Comparison of ENCODE assay signal across 9 cellular contexts in genomic region chr12:120234643-120235368, GRCh38. TPM values are rescaled to one million over a fixed set of nuclear protein-coding genes. Genes with fewer than 3 reads are reported as not detected.
DNase-seq lines count a peak whose midpoint lies in the region; ATAC-seq and TF ChIP-seq lines count a peak whose summit lies in the region.
"Had no signal": no experiment of that assay in that cellular context is flagged by ENCODE, and none has a peak within 500 bp of the region (broad histone marks: within the 10 kb centered on the region; RNA-seq: fewer than 3 reads in every experiment).

No MANE protein-coding gene starts in this region.

- H3K9me3 ChIP-seq in SJCRH30 (replicated peaks) (no peaks in the 10 kb centered on the region), muscle layer of colon (ENCODE audit: low read length) (no peaks in the 10 kb centered on the region), vagina (no peaks in the 10 kb centered on the region)

- H3K36me3 Mint-ChIP-seq in CD14-positive monocyte, result peaks cover 13 to 31% of the 10 kb centered on the region in 2 donors
- H3K36me3 Mint-ChIP-seq in stimulated activated memory B cell treated with anti-CD40 and anti-IgM and Interleukin-4, amounts not matched to agents 10 μg/mL and 1 μg/mL and 100 μg/mL, for 72 hours, result no peaks in the 10 kb centered on the region

- ATAC-seq in stimulated activated memory B cell treated with anti-CD40 and anti-IgM and Interleukin-4, amounts not matched to agents 10 μg/mL and 1 μg/mL and 100 μg/mL, for 72 hours, result no peak

- intact Hi-C loops in CD14-positive monocyte (cut with micrococcal nuclease) (no loop called here), vagina (cut with DNase I) (no loop called here)

- H3K4me1 Mint-ChIP-seq in CD14-positive monocyte, result peaks cover 97% of the 10 kb centered on the region
- H3K4me1 Mint-ChIP-seq in stimulated activated memory B cell treated with anti-CD40 and anti-IgM and Interleukin-4, amounts not matched to agents 10 μg/mL and 1 μg/mL and 100 μg/mL, for 72 hours, result peaks cover 20% of the 10 kb centered on the region

- peak overlapping the region; percentile 23 for H3K9ac ChIP-seq in muscle layer of colon (ENCODE audit: low read length)
- H3K9ac ChIP-seq: KMS-11 had no signal

- peak overlapping the region; percentile 40 for H3K4me3 ChIP-seq in SJCRH30
- peak overlapping the region in 1 of 2 donors; percentile 29 for H3K4me3 ChIP-seq in muscle layer of colon (ENCODE audit: low read depth in 1 of 2, low read length in 2 of 2)
- no peak overlapping the region for H3K4me3 ChIP-seq in vagina

- peak overlapping the region; percentile 91 to 99 (median 97) for H3K27ac Mint-ChIP-seq in CD14-positive monocyte
- no peak overlapping the region for H3K27ac Mint-ChIP-seq in stimulated activated memory B cell treated with anti-CD40 and anti-IgM and Interleukin-4, amounts not matched to agents 10 μg/mL and 1 μg/mL and 100 μg/mL, for 72 hours

- H3K27me3 ChIP-seq in SJCRH30 (no peaks in the 10 kb centered on the region), muscle layer of colon (ENCODE audit: control insufficient read depth in 1 of 2, insufficient read depth in 2 of 2, low read length in 2 of 2) (no peaks in the 10 kb centered on the region), vagina (no peaks in the 10 kb centered on the region)

- H3K27ac ChIP-seq in SJCRH30, result peak overlapping the region; percentile 98
- H3K27ac ChIP-seq in muscle layer of colon (ENCODE audit: low read depth, low read length), result peak overlapping the region; percentile 86
- H3K27ac ChIP-seq in vagina, result peak overlapping the region; percentile 85
- H3K27ac ChIP-seq: KMS-11 had no signal

- peak overlapping the region; percentile 34 to 69 for H3K4me3 Mint-ChIP-seq in CD14-positive monocyte
- H3K4me3 Mint-ChIP-seq in stimulated activated memory B cell treated with anti-CD40 and anti-IgM and Interleukin-4, amounts not matched to agents 10 μg/mL and 1 μg/mL and 100 μg/mL, for 72 hours, result no peak overlapping the region

- TF ChIP-seq POLR2A in erythroblast (IDR thresholded peaks at IDR 0.05; ENCODE audit: low read length) (no peak), vagina (IDR thresholded peaks at IDR 0.05) (no peak)

- H3K4me1 ChIP-seq in SJCRH30, result peaks cover 71% of the 10 kb centered on the region
- H3K4me1 ChIP-seq in muscle layer of colon (ENCODE audit: insufficient read depth, low read length), result peaks cover 87% of the 10 kb centered on the region
- H3K4me1 ChIP-seq in vagina, result peaks cover 100% of the 10 kb centered on the region

- DNase-seq in CD14-positive monocyte (ENCODE audit: low spot score), result peak; percentile 73
- DNase-seq in HK-2 (ENCODE audit: unreplicated experiment), result peak; percentile 96
- DNase-seq in SJCRH30, result peak; percentile 85 to 87
- DNase-seq in erythroblast (lab: John Stamatoyannopoulos, UW), result peak; percentile 25 to 31
- peak in 1 of 2 donors; percentile 98 for DNase-seq in vagina (ENCODE audit: extremely low spot score in 2 of 2)
- DNase-seq in GM20000 (ENCODE audit: low spot score), result no peak

- peak; percentile 34 for TF ChIP-seq CTCF in CD14-positive monocyte (IDR thresholded peaks at IDR 0.05)
- TF ChIP-seq CTCF in vagina (IDR thresholded peaks at IDR 0.05), result peak in 1 of 3 experiments; percentile 26
- TF ChIP-seq CTCF in GM20000 (IDR thresholded peaks at IDR 0.05; ENCODE audit: extremely low read depth, missing control alignments), result no peak

- no peaks in the 10 kb centered on the region for H3K27me3 Mint-ChIP-seq in CD14-positive monocyte (ENCODE audit: low read depth in 3 of 3)
- peaks cover 81% of the 10 kb centered on the region for H3K27me3 Mint-ChIP-seq in stimulated activated memory B cell treated with anti-CD40 and anti-IgM and Interleukin-4, amounts not matched to agents 10 μg/mL and 1 μg/mL and 100 μg/mL, for 72 hours

- H3K36me3 ChIP-seq in SJCRH30 (no peaks in the 10 kb centered on the region), muscle layer of colon (ENCODE audit: insufficient read depth, low read length) (no peaks in the 10 kb centered on the region), vagina (no peaks in the 10 kb centered on the region)

- no peaks in the 10 kb centered on the region for H3K9me3 Mint-ChIP-seq in CD14-positive monocyte
- no peaks in the 10 kb centered on the region for H3K9me3 Mint-ChIP-seq in stimulated activated memory B cell treated with anti-CD40 and anti-IgM and Interleukin-4, amounts not matched to agents 10 μg/mL and 1 μg/mL and 100 μg/mL, for 72 hours

RNA-seq across cellular contexts. Expression of gene PXN, which starts 30.7 kb away (rescaled TPM):
- polyA plus RNA-seq in CD14-positive monocyte, result 10 to 100 TPM; 62.5 to 98.4 TPM
- 23.2 and 29.7 TPM in 2 replicates for total RNA-seq in SJCRH30 (2014; rRNA removed; shearing (Covaris generic))
- 95.3 TPM for total RNA-seq in vagina

RNA-seq across cellular contexts. Expression of gene RPLP0, which starts 33.9 kb away (rescaled TPM):
- polyA plus RNA-seq in CD14-positive monocyte, result 100 to 1,000 TPM; 650 to 651 TPM
- total RNA-seq in SJCRH30 (2014; rRNA removed; shearing (Covaris generic)), result 2,854 and 3,078 TPM in 2 replicates
- total RNA-seq in vagina, result 2,837 TPM

RNA-seq across cellular contexts. Expression of gene GCN1, which starts 40.3 kb away (rescaled TPM):
- polyA plus RNA-seq in CD14-positive monocyte, result 1 to 10 TPM; 5.0 to 8.3 TPM
- total RNA-seq in SJCRH30 (2014; rRNA removed; shearing (Covaris generic)), result 49.7 and 61.9 TPM in 2 replicates
- total RNA-seq in vagina, result 62.6 TPM

RNA-seq across cellular contexts. Expression of gene RNU4-2, which starts 56.9 kb away (rescaled TPM):
- polyA plus RNA-seq in CD14-positive monocyte, result 10 to 100 TPM in 1 of 2 donors, not detected in 1; 52.3 TPM
- under 0.01 TPM in 1 of 2 replicates, not detected in the other for total RNA-seq in SJCRH30 (2014; rRNA removed; shearing (Covaris generic))
- total RNA-seq in vagina, result under 0.01 TPM

RNA-seq across cellular contexts. Expression of gene RNU4-1, which starts 58.2 kb away (rescaled TPM):
- polyA plus RNA-seq in CD14-positive monocyte, result not detected
- total RNA-seq in SJCRH30 (2014; rRNA removed; shearing (Covaris generic)), result under 0.01 TPM in 2 replicates
- total RNA-seq in vagina, result under 0.01 TPM
